In genomic region chr4:40214661-40215418, GRCh38 we compare ENCODE assay signal across 19 cellular contexts. TPM values are rescaled to one million over a fixed set of nuclear protein-coding genes. Genes with fewer than 3 reads are reported as not detected.
DNase-seq lines count a peak whose midpoint lies in the region; ATAC-seq and TF ChIP-seq lines count a peak whose summit lies in the region.
"Had no signal": no experiment of that assay in that cellular context is flagged by ENCODE, and none has a peak within 500 bp of the region (broad histone marks: within the 10 kb centered on the region; RNA-seq: fewer than 3 reads in every experiment).

No MANE protein-coding gene starts in this region.

- no peak overlapping the region for H3K4me3 ChIP-seq in lower leg skin (ENCODE audit: low read depth, poor library complexity, severe bottlenecking)
- H3K4me3 ChIP-seq: heart right ventricle, sigmoid colon, upper lobe of right lung had no signal

- peaks cover 80% of the 10 kb centered on the region for H3K36me3 Mint-ChIP-seq in activated CD4-positive, alpha-beta memory T cell treated with anti-CD3 and anti-CD28 coated beads for 36 hours
- H3K36me3 Mint-ChIP-seq in memory B cell = peaks cover 42% of the 10 kb centered on the region
- H3K36me3 Mint-ChIP-seq: mesothelial cell of epicardium had no signal

- WGBS in lower leg skin, 2 donors = 79 to 80% methylated on average over 9 of the region's 9 CpGs

- H3K9me3 Mint-ChIP-seq in activated CD4-positive, alpha-beta memory T cell treated with anti-CD3 and anti-CD28 coated beads for 36 hours = no peaks in the 10 kb centered on the region
- no peaks in the 10 kb centered on the region for H3K9me3 Mint-ChIP-seq in memory B cell
- H3K9me3 Mint-ChIP-seq: mesothelial cell of epicardium had no signal

- TF ChIP-seq POLR2A in lower leg skin (IDR thresholded peaks at IDR 0.05) = no peak

- peaks cover 95% of the 10 kb centered on the region for H3K4me1 Mint-ChIP-seq in activated CD4-positive, alpha-beta memory T cell treated with anti-CD3 and anti-CD28 coated beads for 36 hours (ENCODE audit: low read depth)
- H3K4me1 Mint-ChIP-seq in memory B cell = peaks cover 64% of the 10 kb centered on the region

- peak; percentile 59 for DNase-seq in Ammon's horn (ENCODE audit: low spot score)
- DNase-seq in DMS 273 treated with DMSO at 0.1 percent for 48 hours (lab: John Stamatoyannopoulos, UW) = peak; percentile 20
- no peak for DNase-seq in activated CD4-positive, alpha-beta memory T cell treated with anti-CD3 and anti-CD28 coated beads for 36 hours
- no peak for DNase-seq in memory B cell (ENCODE audit: low spot score in 2 of 2)
- no peak for DNase-seq in cortex of kidney (lab: John Stamatoyannopoulos, UW)
- DNase-seq in lower leg skin (ENCODE audit: low spot score in 2 of 2) = no peak
- DNase-seq: BE2C; DMS79 treated with DMSO at 0.1 percent for 48 hours; H7; heart right ventricle; IMR-90; NCI-H1105 treated with DMSO at 0.1 percent for 48 hours; NK-92 treated with Interleukin-12 subunit alpha and Interleukin-12 subunit beta, amount 100 ng/mL, for 24 hours; sigmoid colon; upper lobe of right lung; WERI-Rb-1 had no signal

- CTCF ChIA-PET in activated CD4-positive, alpha-beta memory T cell treated with anti-CD3 and anti-CD28 coated beads for 36 hours (lab: Charles Lee) = interaction anchor here (1.2 to 2.5 kb wide), 3 partner anchors 8 to 159 kb away, joined by 3 to 8 read pairs (median 4); partner anchors contain the start of gene N4BP2

- TF ChIP-seq CTCF in lower leg skin (IDR thresholded peaks at IDR 0.05) = no peak

- H3K27ac Mint-ChIP-seq in activated CD4-positive, alpha-beta memory T cell treated with anti-CD3 and anti-CD28 coated beads for 36 hours = peak overlapping the region; percentile 91
- H3K27ac Mint-ChIP-seq in memory B cell = peak overlapping the region; percentile 83
- H3K27ac Mint-ChIP-seq: mesothelial cell of epicardium had no signal

- ATAC-seq in memory B cell (ENCODE audit: low read depth) = no peak
- no peak for ATAC-seq in HG02678 (IDR thresholded peaks at IDR 0.05; ENCODE audit: unreplicated experiment)
- ATAC-seq: heart right ventricle, upper lobe of right lung had no signal

- intact Hi-C loops in activated CD4-positive, alpha-beta memory T cell treated with anti-CD3 and anti-CD28 coated beads for 36 hours (cut with micrococcal nuclease) = no loop called here
- intact Hi-C loops in lower leg skin (cut with DNase I; ENCODE audit: low total_unique reads) = no loop called here

- POLR2A ChIA-PET in activated CD4-positive, alpha-beta memory T cell treated with anti-CD3 and anti-CD28 coated beads for 36 hours (lab: Charles Lee) = interaction anchor here (1.5 to 5.7 kb wide), 6 partner anchors 7 to 25 kb away, joined by 3 to 87 read pairs (median 13); partner anchors contain the start of gene RHOH

- peak overlapping the region; percentile 49 for H3K4me3 Mint-ChIP-seq in activated CD4-positive, alpha-beta memory T cell treated with anti-CD3 and anti-CD28 coated beads for 36 hours
- H3K4me3 Mint-ChIP-seq in memory B cell = peak overlapping the region; percentile 29
- H3K4me3 Mint-ChIP-seq: mesothelial cell of epicardium had no signal

- no peaks in the 10 kb centered on the region for H3K27me3 Mint-ChIP-seq in activated CD4-positive, alpha-beta memory T cell treated with anti-CD3 and anti-CD28 coated beads for 36 hours
- H3K27me3 Mint-ChIP-seq in memory B cell = no peaks in the 10 kb centered on the region

RNA-seq across cellular contexts. Expression of gene RHOH, which starts 18.0 kb away (rescaled TPM):
- total RNA-seq in activated CD4-positive, alpha-beta memory T cell treated with anti-CD3 and anti-CD28 coated beads for 36 hours = 10 to 100 TPM; 97.5 to 98.6 TPM
- 1 to 10 TPM in 3 of 4 donors, not detected in 1; 1.5 to 3.4 (median 2.2) TPM for total RNA-seq in lower leg skin
- total RNA-seq: IMR-90, SK-MEL-5 had no signal

Comparison
In these comparisons a context has a peak if more than half of its experiments do, and no peak if none do; other contexts are left out.
1. DNase-seq: peak in Ammon's horn (single experiment) and DMS 273 treated with DMSO at 0.1 percent for 48 hours (single experiment); none in activated CD4-positive, alpha-beta memory T cell treated with anti-CD3 and anti-CD28 coated beads for 36 hours (single experiment), memory B cell (0 of 2), cortex of kidney (single experiment) and lower leg skin (0 of 2).
2. RNA of gene RHOH, which starts 18.0 kb away (total RNA-seq): 97.5 to 98.6 TPM in activated CD4-positive, alpha-beta memory T cell treated with anti-CD3 and anti-CD28 coated beads for 36 hours; 1.5 to 3.4 TPM in lower leg skin; every median in the first group is over 10 times any median in the second.